9 cellular contexts compared by ENCODE assay signal in genomic region chr1:54409156-54410142, GRCh38. TPM values are rescaled to one million over a fixed set of nuclear protein-coding genes. Genes with fewer than 3 reads are reported as not detected.
DNase-seq lines count a peak whose midpoint lies in the region; ATAC-seq and TF ChIP-seq lines count a peak whose summit lies in the region.
"Had no signal": no experiment of that assay in that cellular context is flagged by ENCODE, and none has a peak within 500 bp of the region (broad histone marks: within the 10 kb centered on the region; RNA-seq: fewer than 3 reads in every experiment).

No MANE protein-coding gene starts in this region.

- peaks cover 7% of the 10 kb centered on the region for H3K36me3 Mint-ChIP-seq in activated CD4-positive, alpha-beta T cell treated with anti-CD3 and anti-CD28 coated beads, Interleukin-2, amount 10 ng/mL, durations not matched to agents 7 days and 5 days (ENCODE audit: low read depth)

- H3K4me3 Mint-ChIP-seq in activated CD4-positive, alpha-beta T cell treated with anti-CD3 and anti-CD28 coated beads, Interleukin-2, amount 10 ng/mL, durations not matched to agents 7 days and 5 days = peak overlapping the region; percentile 43

- no peaks in the 10 kb centered on the region for H3K27me3 Mint-ChIP-seq in activated CD4-positive, alpha-beta T cell treated with anti-CD3 and anti-CD28 coated beads, Interleukin-2, amount 10 ng/mL, durations not matched to agents 7 days and 5 days

- intact Hi-C loops in head of caudate nucleus (cut with DNase I) (loop anchor here (5.0 to 10.0 kb wide), 2 partner anchors 137 to 205 kb away; partner anchors contain the start of genes CYB5RL and MRPL37), heart right ventricle (cut with DNase I) (loop anchor here (1.0 to 10.0 kb wide), 16 partner anchors 52 to 355 kb away; partner anchors contain the start of genes CYB5RL (in 1 of the 10), MRPL37 (in 1 of the 10), TCEANC2 (in 1 of the 10) and TMEM59 (in 1 of the 10))

- no peak overlapping the region for H3K4me3 ChIP-seq in muscle layer of duodenum (ENCODE audit: low read depth in 1 of 2, low read length in 2 of 2)
- no peak overlapping the region for H3K4me3 ChIP-seq in heart right ventricle
- H3K4me3 ChIP-seq: thoracic aorta had no signal

- H3K9me3 ChIP-seq in muscle layer of duodenum (ENCODE audit: control insufficient read depth in 1 of 2, low read length in 2 of 2) (no peaks in the 10 kb centered on the region), heart right ventricle (no peaks in the 10 kb centered on the region)
- H3K9me3 ChIP-seq: thoracic aorta had no signal

- H3K27ac ChIP-seq in muscle layer of duodenum (ENCODE audit: low read length) (peak overlapping the region; percentile 27), heart right ventricle (peak overlapping the region in 1 of 10 donors; percentile 92)

- peak overlapping the region; percentile 90 for H3K27ac Mint-ChIP-seq in activated CD4-positive, alpha-beta T cell treated with anti-CD3 and anti-CD28 coated beads, Interleukin-2, amount 10 ng/mL, durations not matched to agents 7 days and 5 days

- POLR2A ChIA-PET in activated CD4-positive, alpha-beta T cell treated with anti-CD3 and anti-CD28 coated beads, Interleukin-2, amount 10 ng/mL, durations not matched to agents 7 days and 5 days (lab: Charles Lee) = no interaction called here

- no peak for TF ChIP-seq CTCF in heart right ventricle (IDR thresholded peaks at IDR 0.05)

- H3K27me3 ChIP-seq in muscle layer of duodenum (ENCODE audit: low read depth, low read length) (no peaks in the 10 kb centered on the region), heart right ventricle (no peaks in the 10 kb centered on the region)

- ATAC-seq in HG03354 (IDR thresholded peaks at IDR 0.05; ENCODE audit: poor library complexity, severe bottlenecking, unreplicated experiment) (peak; percentile 40), heart right ventricle (no peak)

- peaks cover 58% of the 10 kb centered on the region for H3K4me1 Mint-ChIP-seq in activated CD4-positive, alpha-beta T cell treated with anti-CD3 and anti-CD28 coated beads, Interleukin-2, amount 10 ng/mL, durations not matched to agents 7 days and 5 days

- 74 to 82% methylated on average over 9 of the region's 9 CpGs for WGBS in heart right ventricle, 2 donors

- H3K36me3 ChIP-seq in muscle layer of duodenum (ENCODE audit: control insufficient read depth in 1 of 2, insufficient read depth in 2 of 2, low read length in 2 of 2) (peaks cover 0 to 7% of the 10 kb centered on the region in 2 donors), heart right ventricle (no peaks in the 10 kb centered on the region)
- H3K36me3 ChIP-seq: thoracic aorta had no signal

- no peaks in the 10 kb centered on the region for H3K9me3 Mint-ChIP-seq in activated CD4-positive, alpha-beta T cell treated with anti-CD3 and anti-CD28 coated beads, Interleukin-2, amount 10 ng/mL, durations not matched to agents 7 days and 5 days

- H3K4me1 ChIP-seq in muscle layer of duodenum (ENCODE audit: control insufficient read depth in 1 of 2, insufficient read depth in 2 of 2, low read length in 2 of 2) (peaks cover 22 to 23% of the 10 kb centered on the region in 2 donors), heart right ventricle (peaks cover 6 to 43% (median 37%) of the 10 kb centered on the region in 9 donors)

- DNase-seq in NCI-H510A treated with DMSO at 0.1 percent for 48 hours (lab: John Stamatoyannopoulos, UW) (peak; percentile 19), NCI-H510A (lab: John Stamatoyannopoulos, UW) (no peak), SHP77 (lab: John Stamatoyannopoulos, UW) (no peak), head of caudate nucleus (no peak), heart right ventricle (no peak)
- DNase-seq in activated CD4-positive, alpha-beta T cell treated with anti-CD3 and anti-CD28 coated beads, Interleukin-2, amount 10 ng/mL, durations not matched to agents 7 days and 5 days = peak; percentile 60

- CTCF ChIA-PET in activated CD4-positive, alpha-beta T cell treated with anti-CD3 and anti-CD28 coated beads, Interleukin-2, amount 10 ng/mL, durations not matched to agents 7 days and 5 days (lab: Charles Lee) = interaction anchor here (2.1 kb wide), 1 partner anchor 80 kb away, joined by 5 read pairs; no protein-coding TSS in a partner anchor

RNA-seq across cellular contexts. Expression of gene SSBP3, which starts 3.3 kb away (rescaled TPM):
- 100 to 1,000 TPM in 1 of 2 experiments, 10 to 100 TPM in 1; 93.4 to 127 TPM for total RNA-seq in activated CD4-positive, alpha-beta T cell treated with anti-CD3 and anti-CD28 coated beads, Interleukin-2, amount 10 ng/mL, durations not matched to agents 7 days and 5 days
- total RNA-seq in heart right ventricle = 10 to 100 TPM; 33.7 to 71.9 (median 52.8) TPM
- 10 to 100 TPM; 17.6 to 58.8 TPM for polyA plus RNA-seq in heart right ventricle

Comparison
In these comparisons a context has a peak if more than half of its experiments do, and no peak if none do; other contexts are left out.
1. DNase-seq: peak in NCI-H510A treated with DMSO at 0.1 percent for 48 hours (single experiment) and activated CD4-positive, alpha-beta T cell treated with anti-CD3 and anti-CD28 coated beads, Interleukin-2, amount 10 ng/mL, durations not matched to agents 7 days and 5 days (single experiment); none in NCI-H510A (single experiment), SHP77 (0 of 2), head of caudate nucleus (0 of 42) and heart right ventricle (0 of 2).